8 cellular contexts compared by ENCODE assay signal in genomic region chr10:59240581-59241183, GRCh38.
A peak's percentile ranks its signal among the peaks of the same experiment; 100 is the strongest.
DNase-seq lines count a peak whose midpoint lies in the region; ATAC-seq and TF ChIP-seq lines count a peak whose summit lies in the region.

No MANE protein-coding gene starts in this region.

- intact Hi-C loops in posterior vena cava (cut with DNase I), result loop anchor here in 1 of 2 donors (5.0 kb wide), 1 partner anchor 337 kb away; no protein-coding TSS in a partner anchor

- in situ Hi-C loops in astrocyte of the spinal cord (cut with HindIII; ENCODE audit: low sequenced_read_pairs), result no loop called here

- peak; percentile 16 for DNase-seq in NCI-H2107 treated with DMSO at 0.1 percent for 48 hours (lab: John Stamatoyannopoulos, UW; ENCODE audit: unreplicated experiment)
- no peak for DNase-seq in NCI-H2107 (lab: John Stamatoyannopoulos, UW)
- DNase-seq in MV-4-11 (lab: John Stamatoyannopoulos, UW), result peak; percentile 9
- DNase-seq in astrocyte of the spinal cord (ENCODE audit: low read depth, low spot score), result peak; percentile 58
- no peak for DNase-seq in left lobe of liver (ENCODE audit: low spot score)
- DNase-seq in posterior vena cava (ENCODE audit: low spot score), result no peak
- no peak for DNase-seq in T-helper 1 cell

- no peak overlapping the region for H3K4me3 ChIP-seq in astrocyte of the spinal cord (ENCODE audit: low read depth, low read length)

- TF ChIP-seq CTCF in astrocyte of the spinal cord (IDR thresholded peaks at IDR 0.05; ENCODE audit: low read depth, low read length), result peak; percentile 27

- ATAC-seq in left lobe of liver, result peak; percentile 69
- ATAC-seq in HG02610 (IDR thresholded peaks at IDR 0.05; ENCODE audit: unreplicated experiment), result no peak

Comparison
In these comparisons a context has a peak if more than half of its experiments do, and no peak if none do; other contexts are left out.
1. DNase-seq: peak in NCI-H2107 treated with DMSO at 0.1 percent for 48 hours (single experiment), MV-4-11 (single experiment) and astrocyte of the spinal cord (single experiment); none in NCI-H2107 (single experiment), left lobe of liver (single experiment), posterior vena cava (single experiment) and T-helper 1 cell (0 of 5).